Comparison of ENCODE assay signal across 2 cellular contexts in the genomic region with DNA sequence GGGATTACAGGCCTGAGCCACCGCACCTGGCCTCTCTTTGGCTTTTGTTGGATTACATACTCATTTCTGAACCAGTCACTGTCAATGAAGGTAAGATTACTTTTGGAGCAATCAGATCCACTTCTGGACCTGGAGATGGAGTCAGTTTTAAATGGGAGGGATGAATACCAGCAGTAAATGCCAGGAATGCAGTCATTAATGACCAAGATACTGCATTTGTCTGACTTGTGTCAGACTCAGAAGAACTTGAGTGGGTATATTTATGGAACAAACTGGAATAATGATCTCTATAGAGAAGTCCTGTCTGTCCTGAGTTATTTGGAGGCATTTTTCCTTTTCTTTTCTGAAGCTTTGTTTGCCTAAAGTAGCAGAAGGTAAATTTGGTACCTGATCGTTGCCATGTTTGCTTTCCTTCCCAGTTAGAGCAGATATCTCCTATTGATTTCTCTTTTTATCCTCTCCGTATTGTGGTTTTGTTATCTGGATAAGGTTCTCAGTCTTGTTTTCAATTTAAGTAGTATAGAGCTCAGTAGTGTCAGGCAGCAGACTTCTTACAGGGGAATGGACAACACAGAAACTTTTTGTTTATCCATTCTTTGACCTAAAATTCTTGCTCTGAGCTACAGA.
A peak's percentile ranks its signal among the peaks of the same experiment; 100 is the strongest.
TF ChIP-seq lines count a peak whose summit lies in the region.

No MANE protein-coding gene starts in this region.

TF ChIP-seq in HEK293, 187 proteins besides CTCF, POLR2A, EP300 and RAD21 (continued from another document):
- TF ChIP-seq, protein P1, sequence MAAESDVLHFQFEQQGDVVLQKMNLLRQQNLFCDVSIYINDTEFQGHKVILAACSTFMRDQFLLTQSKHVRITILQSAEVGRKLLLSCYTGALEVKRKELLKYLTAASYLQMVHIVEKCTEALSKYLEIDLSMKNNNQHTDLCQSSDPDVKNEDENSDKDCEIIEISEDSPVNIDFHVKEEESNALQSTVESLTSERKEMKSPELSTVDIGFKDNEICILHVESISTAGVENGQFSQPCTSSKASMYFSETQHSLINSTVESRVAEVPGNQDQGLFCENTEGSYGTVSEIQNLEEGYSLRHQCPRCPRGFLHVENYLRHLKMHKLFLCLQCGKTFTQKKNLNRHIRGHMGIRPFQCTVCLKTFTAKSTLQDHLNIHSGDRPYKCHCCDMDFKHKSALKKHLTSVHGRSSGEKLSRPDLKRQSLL (tag by site-specific recombination; IDR thresholded peaks at IDR 0.05): 0 out of 2 replicates have a peak, but pooled peaks have one; percentile 2

TF ChIP-seq in WTC11, 78 proteins besides CTCF, POLR2A, EP300 and RAD21 (continued from another document):
- TF ChIP-seq, protein P2, sequence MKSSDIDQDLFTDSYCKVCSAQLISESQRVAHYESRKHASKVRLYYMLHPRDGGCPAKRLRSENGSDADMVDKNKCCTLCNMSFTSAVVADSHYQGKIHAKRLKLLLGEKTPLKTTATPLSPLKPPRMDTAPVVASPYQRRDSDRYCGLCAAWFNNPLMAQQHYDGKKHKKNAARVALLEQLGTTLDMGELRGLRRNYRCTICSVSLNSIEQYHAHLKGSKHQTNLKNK (CRISPR knock-in tag; IDR thresholded peaks at IDR 0.05): no peak
- no peak for TF ChIP-seq RORB (CRISPR knock-in tag; IDR thresholded peaks at IDR 0.05)
- TF ChIP-seq, protein P3, sequence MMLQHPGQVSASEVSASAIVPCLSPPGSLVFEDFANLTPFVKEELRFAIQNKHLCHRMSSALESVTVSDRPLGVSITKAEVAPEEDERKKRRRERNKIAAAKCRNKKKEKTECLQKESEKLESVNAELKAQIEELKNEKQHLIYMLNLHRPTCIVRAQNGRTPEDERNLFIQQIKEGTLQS (CRISPR knock-in tag; conservative IDR thresholded peaks at IDR 0.05): no peak
- TF ChIP-seq OVOL2 (CRISPR knock-in tag; IDR thresholded peaks at IDR 0.05; ENCODE audit: borderline replicate concordance): no peak
- TF ChIP-seq, protein P4, sequence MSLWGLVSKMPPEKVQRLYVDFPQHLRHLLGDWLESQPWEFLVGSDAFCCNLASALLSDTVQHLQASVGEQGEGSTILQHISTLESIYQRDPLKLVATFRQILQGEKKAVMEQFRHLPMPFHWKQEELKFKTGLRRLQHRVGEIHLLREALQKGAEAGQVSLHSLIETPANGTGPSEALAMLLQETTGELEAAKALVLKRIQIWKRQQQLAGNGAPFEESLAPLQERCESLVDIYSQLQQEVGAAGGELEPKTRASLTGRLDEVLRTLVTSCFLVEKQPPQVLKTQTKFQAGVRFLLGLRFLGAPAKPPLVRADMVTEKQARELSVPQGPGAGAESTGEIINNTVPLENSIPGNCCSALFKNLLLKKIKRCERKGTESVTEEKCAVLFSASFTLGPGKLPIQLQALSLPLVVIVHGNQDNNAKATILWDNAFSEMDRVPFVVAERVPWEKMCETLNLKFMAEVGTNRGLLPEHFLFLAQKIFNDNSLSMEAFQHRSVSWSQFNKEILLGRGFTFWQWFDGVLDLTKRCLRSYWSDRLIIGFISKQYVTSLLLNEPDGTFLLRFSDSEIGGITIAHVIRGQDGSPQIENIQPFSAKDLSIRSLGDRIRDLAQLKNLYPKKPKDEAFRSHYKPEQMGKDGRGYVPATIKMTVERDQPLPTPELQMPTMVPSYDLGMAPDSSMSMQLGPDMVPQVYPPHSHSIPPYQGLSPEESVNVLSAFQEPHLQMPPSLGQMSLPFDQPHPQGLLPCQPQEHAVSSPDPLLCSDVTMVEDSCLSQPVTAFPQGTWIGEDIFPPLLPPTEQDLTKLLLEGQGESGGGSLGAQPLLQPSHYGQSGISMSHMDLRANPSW (CRISPR knock-in tag; conservative IDR thresholded peaks at IDR 0.05; ENCODE audit: low read depth): no peak
